ENCODE assay signal across 19 cellular contexts in the genomic region with DNA sequence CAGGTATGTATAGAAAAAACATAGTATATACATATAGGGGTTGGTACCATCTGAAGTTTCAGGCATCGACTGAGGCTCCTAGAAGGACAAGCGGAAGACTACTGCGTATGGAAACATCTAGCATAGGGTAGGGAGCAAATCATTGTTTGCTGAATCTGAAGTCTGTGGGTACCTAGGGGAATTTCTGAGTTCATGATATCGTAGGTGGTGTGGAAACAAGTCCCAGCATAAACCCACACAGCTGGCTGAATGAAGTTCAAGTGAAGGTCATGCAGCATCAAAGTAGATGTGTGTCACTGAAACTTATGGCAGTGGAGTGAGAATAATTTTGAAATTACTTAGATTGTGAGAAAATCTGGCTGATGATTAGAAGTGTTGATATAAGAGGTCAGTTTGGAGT. TPM values are rescaled to one million over a fixed set of nuclear protein-coding genes. Genes with fewer than 3 reads are reported as not detected.
DNase-seq lines count a peak whose midpoint lies in the region; ATAC-seq and TF ChIP-seq lines count a peak whose summit lies in the region.
"Had no signal": no experiment of that assay in that cellular context is flagged by ENCODE, and none has a peak within 500 bp of the region (broad histone marks: within the 10 kb centered on the region; RNA-seq: fewer than 3 reads in every experiment).

No MANE protein-coding gene starts in this region.

- intact Hi-C loops in naive thymus-derived CD4-positive, alpha-beta T cell (cut with micrococcal nuclease) = no loop called here
- intact Hi-C loops in Right ventricle myocardium inferior (cut with DNase I) (no loop called here), tibial artery (cut with DNase I; ENCODE audit: low total_unique reads) (no loop called here)

- H3K4me1 ChIP-seq in CD4-positive, CD25-positive, alpha-beta regulatory T cell (ENCODE audit: control insufficient read depth, insufficient read depth, low read length, poor library complexity, severe bottlenecking) = no peaks in the 10 kb centered on the region
- H3K4me1 ChIP-seq in naive thymus-derived CD4-positive, alpha-beta T cell (ENCODE audit: control insufficient read depth in 2 of 2, insufficient read depth in 2 of 2, low read length in 2 of 2) = no peaks in the 10 kb centered on the region
- no peaks in the 10 kb centered on the region for H3K4me1 ChIP-seq in effector memory CD4-positive, alpha-beta T cell (ENCODE audit: control insufficient read depth, insufficient read depth, low read length, poor library complexity, severe bottlenecking)
- H3K4me1 ChIP-seq in tibial artery = no peaks in the 10 kb centered on the region

- H3K27ac ChIP-seq in CD4-positive, CD25-positive, alpha-beta regulatory T cell (ENCODE audit: insufficient read depth, low read length, poor library complexity, severe bottlenecking) = no peak overlapping the region
- no peak overlapping the region for H3K27ac ChIP-seq in naive thymus-derived CD4-positive, alpha-beta T cell (ENCODE audit: low read depth, low read length)
- H3K27ac ChIP-seq in effector memory CD4-positive, alpha-beta T cell (ENCODE audit: insufficient read depth, low read length, poor library complexity, severe bottlenecking) = no peak overlapping the region
- no peak overlapping the region for H3K27ac ChIP-seq in tibial artery
- H3K27ac ChIP-seq: cardiac muscle cell had no signal

- H3K4me1 Mint-ChIP-seq in CD4-positive, CD25-positive, alpha-beta regulatory T cell = peaks cover 0 to 16% (median 7%) of the 10 kb centered on the region in 4 donors
- H3K4me1 Mint-ChIP-seq in activated naive CD4-positive, alpha-beta T cell treated with anti-CD3 and anti-CD28 coated beads, Interleukin-2, amount 50 U/mL, for 24 hours = peaks cover 25% of the 10 kb centered on the region
- H3K4me1 Mint-ChIP-seq in naive thymus-derived CD4-positive, alpha-beta T cell = peaks cover 0 to 29% (median 19%) of the 10 kb centered on the region in 7 donors
- H3K4me1 Mint-ChIP-seq: neural crest cell had no signal

- no peaks in the 10 kb centered on the region for H3K9me3 Mint-ChIP-seq in CD4-positive, CD25-positive, alpha-beta regulatory T cell
- no peaks in the 10 kb centered on the region for H3K9me3 Mint-ChIP-seq in activated naive CD4-positive, alpha-beta T cell treated with anti-CD3 and anti-CD28 coated beads, Interleukin-2, amount 50 U/mL, for 24 hours
- H3K9me3 Mint-ChIP-seq in naive thymus-derived CD4-positive, alpha-beta T cell = peaks cover 0 to 3% (median 0%) of the 10 kb centered on the region in 11 donors
- H3K9me3 Mint-ChIP-seq: endodermal cell had no signal

- H3K4me3 ChIP-seq in CD4-positive, CD25-positive, alpha-beta regulatory T cell (ENCODE audit: low read depth, low read length) = no peak overlapping the region
- no peak overlapping the region for H3K4me3 ChIP-seq in naive thymus-derived CD4-positive, alpha-beta T cell (ENCODE audit: low read length)
- no peak overlapping the region for H3K4me3 ChIP-seq in effector memory CD4-positive, alpha-beta T cell (ENCODE audit: insufficient read depth, low read depth, low read length, poor library complexity, severe bottlenecking)
- H3K4me3 ChIP-seq in tibial artery = no peak overlapping the region
- H3K4me3 ChIP-seq: cardiac muscle cell had no signal

- H3K27me3 Mint-ChIP-seq in CD4-positive, CD25-positive, alpha-beta regulatory T cell = no peaks in the 10 kb centered on the region
- peaks cover 1% of the 10 kb centered on the region for H3K27me3 Mint-ChIP-seq in activated naive CD4-positive, alpha-beta T cell treated with anti-CD3 and anti-CD28 coated beads, Interleukin-2, amount 50 U/mL, for 24 hours
- peaks cover 0 to 6% (median under 1%) of the 10 kb centered on the region in 5 donors for H3K27me3 Mint-ChIP-seq in naive thymus-derived CD4-positive, alpha-beta T cell

- no peaks in the 10 kb centered on the region for H3K27me3 ChIP-seq in CD4-positive, CD25-positive, alpha-beta regulatory T cell (ENCODE audit: control insufficient read depth, insufficient read depth, low read length)
- H3K27me3 ChIP-seq in naive thymus-derived CD4-positive, alpha-beta T cell (ENCODE audit: control insufficient read depth in 2 of 2, insufficient read depth in 2 of 2, low read length in 2 of 2) = no peaks in the 10 kb centered on the region
- no peaks in the 10 kb centered on the region for H3K27me3 ChIP-seq in effector memory CD4-positive, alpha-beta T cell (replicated peaks; ENCODE audit: control insufficient read depth, insufficient read depth, low read length, poor library complexity, severe bottlenecking)
- H3K27me3 ChIP-seq in tibial artery = no peaks in the 10 kb centered on the region
- H3K27me3 ChIP-seq: cardiac muscle cell had no signal

- H3K9me3 ChIP-seq in CD4-positive, CD25-positive, alpha-beta regulatory T cell (ENCODE audit: control insufficient read depth in 2 of 2, low read length in 2 of 2) = no peaks in the 10 kb centered on the region
- H3K9me3 ChIP-seq in naive thymus-derived CD4-positive, alpha-beta T cell (ENCODE audit: control insufficient read depth in 2 of 3, low read length in 3 of 3) = no peaks in the 10 kb centered on the region
- no peaks in the 10 kb centered on the region for H3K9me3 ChIP-seq in effector memory CD4-positive, alpha-beta T cell (ENCODE audit: control insufficient read depth, low read length)
- H3K9me3 ChIP-seq in tibial artery = no peaks in the 10 kb centered on the region

- CTCF ChIA-PET in naive thymus-derived CD4-positive, alpha-beta T cell (lab: Charles Lee) = no interaction called here

- ATAC-seq in CD4-positive, CD25-positive, alpha-beta regulatory T cell (ENCODE audit: low read depth in 2 of 2) = peak in 1 of 2 donors; percentile 20
- peak; percentile 79 for ATAC-seq in GM18868 (IDR thresholded peaks at IDR 0.05; ENCODE audit: unreplicated experiment)
- peak; percentile 73 for ATAC-seq in naive thymus-derived CD4-positive, alpha-beta T cell
- ATAC-seq in Right ventricle myocardium inferior = no peak
- ATAC-seq in HG02885 (IDR thresholded peaks at IDR 0.05; ENCODE audit: poor library complexity, unreplicated experiment) = no peak

- H3K27ac Mint-ChIP-seq in CD4-positive, CD25-positive, alpha-beta regulatory T cell = peak overlapping the region in 2 of 3 donors; percentile 39 to 59
- H3K27ac Mint-ChIP-seq in activated naive CD4-positive, alpha-beta T cell treated with anti-CD3 and anti-CD28 coated beads, Interleukin-2, amount 50 U/mL, for 24 hours = peak overlapping the region; percentile 80
- H3K27ac Mint-ChIP-seq in naive thymus-derived CD4-positive, alpha-beta T cell = peak overlapping the region in 7 of 9 donors; percentile 19 to 49 (median 37)

- H3K36me3 Mint-ChIP-seq in CD4-positive, CD25-positive, alpha-beta regulatory T cell = no peaks in the 10 kb centered on the region
- no peaks in the 10 kb centered on the region for H3K36me3 Mint-ChIP-seq in activated naive CD4-positive, alpha-beta T cell treated with anti-CD3 and anti-CD28 coated beads, Interleukin-2, amount 50 U/mL, for 24 hours
- H3K36me3 Mint-ChIP-seq in naive thymus-derived CD4-positive, alpha-beta T cell = peaks cover 0 to 5% (median 0%) of the 10 kb centered on the region in 5 donors

- no peaks in the 10 kb centered on the region for H3K36me3 ChIP-seq in CD4-positive, CD25-positive, alpha-beta regulatory T cell (ENCODE audit: control insufficient read depth, insufficient read depth, low read length)
- no peaks in the 10 kb centered on the region for H3K36me3 ChIP-seq in naive thymus-derived CD4-positive, alpha-beta T cell (ENCODE audit: control insufficient read depth in 2 of 3, insufficient read depth in 3 of 3, low read length in 3 of 3)
- no peaks in the 10 kb centered on the region for H3K36me3 ChIP-seq in effector memory CD4-positive, alpha-beta T cell (ENCODE audit: control insufficient read depth, insufficient read depth, low read length)
- H3K36me3 ChIP-seq in tibial artery = no peaks in the 10 kb centered on the region
- H3K36me3 ChIP-seq: cardiac muscle cell had no signal

- POLR2A ChIA-PET in naive thymus-derived CD4-positive, alpha-beta T cell (lab: Charles Lee) = no interaction called here

- no peak for TF ChIP-seq CTCF in tibial artery (IDR thresholded peaks at IDR 0.05)

- H3K4me3 Mint-ChIP-seq in CD4-positive, CD25-positive, alpha-beta regulatory T cell = peak overlapping the region in 1 of 4 donors; percentile 15
- no peak overlapping the region for H3K4me3 Mint-ChIP-seq in activated naive CD4-positive, alpha-beta T cell treated with anti-CD3 and anti-CD28 coated beads, Interleukin-2, amount 50 U/mL, for 24 hours
- H3K4me3 Mint-ChIP-seq in naive thymus-derived CD4-positive, alpha-beta T cell = peak overlapping the region in 6 of 10 donors; percentile 1 to 48 (median 24)
- H3K4me3 Mint-ChIP-seq: endodermal cell, neural crest cell had no signal

- DNase-seq in CD4-positive, CD25-positive, alpha-beta regulatory T cell = no peak
- peak in 3 of 9 donors; percentile 4 to 37 (median 20) for DNase-seq in naive thymus-derived CD4-positive, alpha-beta T cell
- DNase-seq in effector memory CD4-positive, alpha-beta T cell = no peak
- no peak for DNase-seq in Right ventricle myocardium inferior (ENCODE audit: missing footprints)
- no peak for DNase-seq in tibial artery
- DNase-seq: activated CD4-positive, CD25-positive, alpha-beta regulatory T cell treated with anti-CD3 and anti-CD28 coated beads, Interleukin-2, amount 50 U/mL, for 72 hours; activated gamma-delta T cell; AML-193; endodermal cell; foreskin fibroblast; mesenchymal stem cell; NCI-H2029; NCI-H748 treated with DMSO at 0.1 percent for 48 hours; retina had no signal

RNA-seq across cellular contexts. Expression of a gene that starts 39.4 kb away (rescaled TPM):
- 0.72 TPM for total RNA-seq in CD4-positive, CD25-positive, alpha-beta regulatory T cell
- polyA plus RNA-seq in CD4-positive, CD25-positive, alpha-beta regulatory T cell = under 1 TPM; 0.06 to 0.25 (median 0.16) TPM
- 1 to 10 TPM in 1 of 5 experiments, under 1 TPM in 4; 0.14 to 1.1 (median 0.32) TPM for total RNA-seq in naive thymus-derived CD4-positive, alpha-beta T cell
- polyA plus RNA-seq in naive thymus-derived CD4-positive, alpha-beta T cell = under 1 TPM; 0.13 to 0.17 TPM
- 3.2 TPM for total RNA-seq in Right ventricle myocardium inferior

Comparison
In these comparisons a context has a peak if more than half of its experiments do, and no peak if none do; other contexts are left out.
1. ATAC-seq: peak in GM18868 (single experiment) and naive thymus-derived CD4-positive, alpha-beta T cell (single experiment); none in Right ventricle myocardium inferior (single experiment) and HG02885 (single experiment).
2. Peak in every context shown above with its lines, with median percentiles within 50 percentile points of each other: H3K27ac Mint-ChIP-seq.